12 cellular contexts compared by ENCODE assay signal in genomic region chr2:66587216-66587615, GRCh38.
A peak's percentile ranks its signal among the peaks of the same experiment; 100 is the strongest.
DNase-seq lines count a peak whose midpoint lies in the region; ATAC-seq and TF ChIP-seq lines count a peak whose summit lies in the region.
"Had no signal": no experiment of that assay in that cellular context is flagged by ENCODE, and none has a peak within 500 bp of the region (broad histone marks: within the 10 kb centered on the region; RNA-seq: fewer than 3 reads in every experiment).

No MANE protein-coding gene starts in this region.

- no peaks in the 10 kb centered on the region for H3K36me3 ChIP-seq in DND-41 (ENCODE audit: insufficient read depth, low read length)

- H3K4me3 Mint-ChIP-seq in nephron progenitor cell: no peak overlapping the region
- H3K4me3 Mint-ChIP-seq: activated CD8-positive, alpha-beta T cell treated with anti-CD3 and anti-CD28 coated beads for 36 hours had no signal

- H3K4me2 ChIP-seq in DND-41 (ENCODE audit: insufficient read depth, low read length): no peak overlapping the region

- TF ChIP-seq CTCF in DND-41 (IDR thresholded peaks at IDR 0.05; ENCODE audit: borderline replicate concordance, extremely low read depth, low read length, poor library complexity, severe bottlenecking): peak; percentile 32
- peak; percentile 18 for TF ChIP-seq CTCF in nephron progenitor cell (IDR thresholded peaks at IDR 0.05)

- H3K27me3 Mint-ChIP-seq in nephron progenitor cell (ENCODE audit: low read depth, poor library complexity): no peaks in the 10 kb centered on the region

- H3K27ac ChIP-seq in DND-41 (ENCODE audit: low read length): no peak overlapping the region
- H3K27ac ChIP-seq: RWPE1 had no signal

- peaks cover 25% of the 10 kb centered on the region for H3K36me3 Mint-ChIP-seq in nephron progenitor cell (ENCODE audit: low read depth)

- H2AFZ ChIP-seq in DND-41 (ENCODE audit: low read depth, low read length): no peak overlapping the region

- in situ Hi-C loops in KBM-7 (cut with MboI; ENCODE audit: low pct_unique_long_range_greater_than_20kb, low sequenced_read_pairs): loop anchor here (10.0 kb wide), 1 partner anchor 152 kb away; the partner anchor contains the start of gene MEIS1

- no peak overlapping the region for H3K9ac ChIP-seq in DND-41 (ENCODE audit: low read depth, low read length)

- no peak overlapping the region for H3K27ac Mint-ChIP-seq in nephron progenitor cell
- H3K27ac Mint-ChIP-seq: activated CD8-positive, alpha-beta T cell treated with anti-CD3 and anti-CD28 coated beads for 36 hours had no signal

- H3K79me2 ChIP-seq in DND-41 (ENCODE audit: insufficient read depth, low read length): no peaks in the 10 kb centered on the region

- peaks cover 7% of the 10 kb centered on the region for H3K4me1 Mint-ChIP-seq in nephron progenitor cell

- H3K4me3 ChIP-seq in DND-41 (ENCODE audit: low read depth in 1 of 2, low read length in 2 of 2): no peak overlapping the region

- no peaks in the 10 kb centered on the region for H3K9me3 ChIP-seq in DND-41 (ENCODE audit: insufficient read depth, low read length, severe bottlenecking)

- peak; percentile 11 for DNase-seq in DND-41
- peak; percentile 23 for DNase-seq in LHCN-M2 (ENCODE audit: low read depth)
- peak; percentile 35 for DNase-seq in amniotic epithelial cell (ENCODE audit: low read depth)
- DNase-seq in nephron progenitor cell: no peak
- DNase-seq in KBM-7: no peak
- DNase-seq: activated CD8-positive, alpha-beta T cell treated with anti-CD3 and anti-CD28 coated beads for 36 hours; caudate nucleus; nucleus accumbens had no signal

- no peaks in the 10 kb centered on the region for H3K4me1 ChIP-seq in DND-41 (ENCODE audit: insufficient read depth, low read length)

- H3K9me3 Mint-ChIP-seq in nephron progenitor cell: peaks cover 17% of the 10 kb centered on the region

- H4K20me1 ChIP-seq in DND-41 (ENCODE audit: insufficient read depth, low read length): no peaks in the 10 kb centered on the region

- H3K27me3 ChIP-seq in DND-41 (ENCODE audit: insufficient read depth, low read length, poor library complexity): no peaks in the 10 kb centered on the region

- ATAC-seq in DND-41 (ENCODE audit: insufficient read depth, low read depth) (peak; percentile 49; the same call in 2 of the 3 replicates), GM18519 (IDR thresholded peaks at IDR 0.05; ENCODE audit: low FRiP score, unreplicated experiment) (no peak), HG03039 (IDR thresholded peaks at IDR 0.05; ENCODE audit: unreplicated experiment) (no peak), HG02970 (IDR thresholded peaks at IDR 0.05; ENCODE audit: low FRiP score, unreplicated experiment) (no peak)
- ATAC-seq: activated CD8-positive, alpha-beta T cell treated with anti-CD3 and anti-CD28 coated beads for 36 hours had no signal

Comparison
In these comparisons a context has a peak if more than half of its experiments do, and no peak if none do; other contexts are left out.
1. DNase-seq: peak in DND-41 (single experiment), LHCN-M2 (single experiment) and amniotic epithelial cell (single experiment); none in nephron progenitor cell (single experiment) and KBM-7 (single experiment).